In the genomic region with DNA sequence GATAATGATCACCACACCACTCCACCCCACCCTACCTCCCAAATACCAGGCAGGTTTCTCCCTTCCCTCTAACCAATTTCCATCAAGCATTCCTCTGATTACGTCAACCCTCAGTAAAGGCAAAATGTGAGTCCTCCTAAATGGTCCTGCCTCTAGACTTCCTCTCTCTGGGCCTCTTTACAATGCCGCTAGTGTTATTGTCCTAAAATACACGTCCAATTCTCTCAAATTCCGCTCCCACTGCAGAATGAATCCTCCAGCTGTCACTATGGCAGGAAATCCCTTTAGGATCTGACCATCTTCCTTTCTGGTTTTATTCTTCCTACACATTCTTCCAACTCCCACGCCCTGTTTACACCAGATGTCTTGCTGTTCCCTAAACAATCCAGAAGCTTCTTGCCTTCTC, we compare ENCODE assay signal across 2 cellular contexts.
TF ChIP-seq lines count a peak whose summit lies in the region.

No MANE protein-coding gene starts in this region.

TF ChIP-seq in HepG2, 621 proteins besides CTCF, POLR2A, EP300 and RAD21:
- no peak for TF ChIP-seq TCF7 (IDR thresholded peaks at IDR 0.05; ENCODE audit: low read depth)
- TF ChIP-seq RORA (CRISPR knock-in tag; IDR thresholded peaks at IDR 0.05) = no peak

TF ChIP-seq in GM12878, 131 proteins besides CTCF, POLR2A, EP300 and RAD21:
- TF ChIP-seq, protein P1, sequence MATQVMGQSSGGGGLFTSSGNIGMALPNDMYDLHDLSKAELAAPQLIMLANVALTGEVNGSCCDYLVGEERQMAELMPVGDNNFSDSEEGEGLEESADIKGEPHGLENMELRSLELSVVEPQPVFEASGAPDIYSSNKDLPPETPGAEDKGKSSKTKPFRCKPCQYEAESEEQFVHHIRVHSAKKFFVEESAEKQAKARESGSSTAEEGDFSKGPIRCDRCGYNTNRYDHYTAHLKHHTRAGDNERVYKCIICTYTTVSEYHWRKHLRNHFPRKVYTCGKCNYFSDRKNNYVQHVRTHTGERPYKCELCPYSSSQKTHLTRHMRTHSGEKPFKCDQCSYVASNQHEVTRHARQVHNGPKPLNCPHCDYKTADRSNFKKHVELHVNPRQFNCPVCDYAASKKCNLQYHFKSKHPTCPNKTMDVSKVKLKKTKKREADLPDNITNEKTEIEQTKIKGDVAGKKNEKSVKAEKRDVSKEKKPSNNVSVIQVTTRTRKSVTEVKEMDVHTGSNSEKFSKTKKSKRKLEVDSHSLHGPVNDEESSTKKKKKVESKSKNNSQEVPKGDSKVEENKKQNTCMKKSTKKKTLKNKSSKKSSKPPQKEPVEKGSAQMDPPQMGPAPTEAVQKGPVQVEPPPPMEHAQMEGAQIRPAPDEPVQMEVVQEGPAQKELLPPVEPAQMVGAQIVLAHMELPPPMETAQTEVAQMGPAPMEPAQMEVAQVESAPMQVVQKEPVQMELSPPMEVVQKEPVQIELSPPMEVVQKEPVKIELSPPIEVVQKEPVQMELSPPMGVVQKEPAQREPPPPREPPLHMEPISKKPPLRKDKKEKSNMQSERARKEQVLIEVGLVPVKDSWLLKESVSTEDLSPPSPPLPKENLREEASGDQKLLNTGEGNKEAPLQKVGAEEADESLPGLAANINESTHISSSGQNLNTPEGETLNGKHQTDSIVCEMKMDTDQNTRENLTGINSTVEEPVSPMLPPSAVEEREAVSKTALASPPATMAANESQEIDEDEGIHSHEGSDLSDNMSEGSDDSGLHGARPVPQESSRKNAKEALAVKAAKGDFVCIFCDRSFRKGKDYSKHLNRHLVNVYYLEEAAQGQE (IDR thresholded peaks at IDR 0.05; ENCODE audit: low read depth, low read length) = no peak
- TF ChIP-seq HDAC2 (IDR thresholded peaks at IDR 0.05) (no peak), ZNF24 (IDR thresholded peaks at IDR 0.05) (no peak), SMARCA5 (IDR thresholded peaks at IDR 0.05) (no peak), SREBF2 (IDR thresholded peaks at IDR 0.05; ENCODE audit: low read length) (no peak), ZSCAN29 (IDR thresholded peaks at IDR 0.05) (no peak), MTA3 (IDR thresholded peaks at IDR 0.05; ENCODE audit: borderline replicate concordance, low read length) (no peak), SMC3 (IDR thresholded peaks at IDR 0.05; ENCODE audit: borderline replicate concordance, low read length) (no peak), TARDBP (IDR thresholded peaks at IDR 0.05; ENCODE audit: borderline replicate concordance) (no peak), GABPA (IDR thresholded peaks at IDR 0.05; ENCODE audit: low read depth) (no peak), MXI1 (IDR thresholded peaks at IDR 0.05; ENCODE audit: low read depth, low read length) (no peak), BRCA1 (IDR thresholded peaks at IDR 0.05; ENCODE audit: low read depth, low read length) (no peak), RFX5 (IDR thresholded peaks at IDR 0.05; ENCODE audit: low read depth, low read length) (no peak), SUZ12 (IDR thresholded peaks at IDR 0.05; ENCODE audit: unreplicated experiment) (no peak)
- TF ChIP-seq, protein P2, sequence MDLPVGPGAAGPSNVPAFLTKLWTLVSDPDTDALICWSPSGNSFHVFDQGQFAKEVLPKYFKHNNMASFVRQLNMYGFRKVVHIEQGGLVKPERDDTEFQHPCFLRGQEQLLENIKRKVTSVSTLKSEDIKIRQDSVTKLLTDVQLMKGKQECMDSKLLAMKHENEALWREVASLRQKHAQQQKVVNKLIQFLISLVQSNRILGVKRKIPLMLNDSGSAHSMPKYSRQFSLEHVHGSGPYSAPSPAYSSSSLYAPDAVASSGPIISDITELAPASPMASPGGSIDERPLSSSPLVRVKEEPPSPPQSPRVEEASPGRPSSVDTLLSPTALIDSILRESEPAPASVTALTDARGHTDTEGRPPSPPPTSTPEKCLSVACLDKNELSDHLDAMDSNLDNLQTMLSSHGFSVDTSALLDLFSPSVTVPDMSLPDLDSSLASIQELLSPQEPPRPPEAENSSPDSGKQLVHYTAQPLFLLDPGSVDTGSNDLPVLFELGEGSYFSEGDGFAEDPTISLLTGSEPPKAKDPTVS (IDR thresholded peaks at IDR 0.05; ENCODE audit: low read depth, low read length) = no peak
- TF ChIP-seq, protein P3, sequence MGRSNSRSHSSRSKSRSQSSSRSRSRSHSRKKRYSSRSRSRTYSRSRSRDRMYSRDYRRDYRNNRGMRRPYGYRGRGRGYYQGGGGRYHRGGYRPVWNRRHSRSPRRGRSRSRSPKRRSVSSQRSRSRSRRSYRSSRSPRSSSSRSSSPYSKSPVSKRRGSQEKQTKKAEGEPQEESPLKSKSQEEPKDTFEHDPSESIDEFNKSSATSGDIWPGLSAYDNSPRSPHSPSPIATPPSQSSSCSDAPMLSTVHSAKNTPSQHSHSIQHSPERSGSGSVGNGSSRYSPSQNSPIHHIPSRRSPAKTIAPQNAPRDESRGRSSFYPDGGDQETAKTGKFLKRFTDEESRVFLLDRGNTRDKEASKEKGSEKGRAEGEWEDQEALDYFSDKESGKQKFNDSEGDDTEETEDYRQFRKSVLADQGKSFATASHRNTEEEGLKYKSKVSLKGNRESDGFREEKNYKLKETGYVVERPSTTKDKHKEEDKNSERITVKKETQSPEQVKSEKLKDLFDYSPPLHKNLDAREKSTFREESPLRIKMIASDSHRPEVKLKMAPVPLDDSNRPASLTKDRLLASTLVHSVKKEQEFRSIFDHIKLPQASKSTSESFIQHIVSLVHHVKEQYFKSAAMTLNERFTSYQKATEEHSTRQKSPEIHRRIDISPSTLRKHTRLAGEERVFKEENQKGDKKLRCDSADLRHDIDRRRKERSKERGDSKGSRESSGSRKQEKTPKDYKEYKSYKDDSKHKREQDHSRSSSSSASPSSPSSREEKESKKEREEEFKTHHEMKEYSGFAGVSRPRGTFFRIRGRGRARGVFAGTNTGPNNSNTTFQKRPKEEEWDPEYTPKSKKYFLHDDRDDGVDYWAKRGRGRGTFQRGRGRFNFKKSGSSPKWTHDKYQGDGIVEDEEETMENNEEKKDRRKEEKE (IDR thresholded peaks at IDR 0.05) = no peak
- TF ChIP-seq, protein P4, sequence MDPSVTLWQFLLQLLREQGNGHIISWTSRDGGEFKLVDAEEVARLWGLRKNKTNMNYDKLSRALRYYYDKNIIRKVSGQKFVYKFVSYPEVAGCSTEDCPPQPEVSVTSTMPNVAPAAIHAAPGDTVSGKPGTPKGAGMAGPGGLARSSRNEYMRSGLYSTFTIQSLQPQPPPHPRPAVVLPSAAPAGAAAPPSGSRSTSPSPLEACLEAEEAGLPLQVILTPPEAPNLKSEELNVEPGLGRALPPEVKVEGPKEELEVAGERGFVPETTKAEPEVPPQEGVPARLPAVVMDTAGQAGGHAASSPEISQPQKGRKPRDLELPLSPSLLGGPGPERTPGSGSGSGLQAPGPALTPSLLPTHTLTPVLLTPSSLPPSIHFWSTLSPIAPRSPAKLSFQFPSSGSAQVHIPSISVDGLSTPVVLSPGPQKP (IDR thresholded peaks at IDR 0.05; ENCODE audit: low read depth, low read length) = no peak
- TF ChIP-seq, protein P5, sequence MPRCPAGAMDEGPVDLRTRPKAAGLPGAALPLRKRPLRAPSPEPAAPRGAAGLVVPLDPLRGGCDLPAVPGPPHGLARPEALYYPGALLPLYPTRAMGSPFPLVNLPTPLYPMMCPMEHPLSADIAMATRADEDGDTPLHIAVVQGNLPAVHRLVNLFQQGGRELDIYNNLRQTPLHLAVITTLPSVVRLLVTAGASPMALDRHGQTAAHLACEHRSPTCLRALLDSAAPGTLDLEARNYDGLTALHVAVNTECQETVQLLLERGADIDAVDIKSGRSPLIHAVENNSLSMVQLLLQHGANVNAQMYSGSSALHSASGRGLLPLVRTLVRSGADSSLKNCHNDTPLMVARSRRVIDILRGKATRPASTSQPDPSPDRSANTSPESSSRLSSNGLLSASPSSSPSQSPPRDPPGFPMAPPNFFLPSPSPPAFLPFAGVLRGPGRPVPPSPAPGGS (IDR thresholded peaks at IDR 0.05; ENCODE audit: borderline replicate concordance, insufficient read depth, low read depth, low read length, poor library complexity, severe bottlenecking) = no peak
- TF ChIP-seq, protein P6, sequence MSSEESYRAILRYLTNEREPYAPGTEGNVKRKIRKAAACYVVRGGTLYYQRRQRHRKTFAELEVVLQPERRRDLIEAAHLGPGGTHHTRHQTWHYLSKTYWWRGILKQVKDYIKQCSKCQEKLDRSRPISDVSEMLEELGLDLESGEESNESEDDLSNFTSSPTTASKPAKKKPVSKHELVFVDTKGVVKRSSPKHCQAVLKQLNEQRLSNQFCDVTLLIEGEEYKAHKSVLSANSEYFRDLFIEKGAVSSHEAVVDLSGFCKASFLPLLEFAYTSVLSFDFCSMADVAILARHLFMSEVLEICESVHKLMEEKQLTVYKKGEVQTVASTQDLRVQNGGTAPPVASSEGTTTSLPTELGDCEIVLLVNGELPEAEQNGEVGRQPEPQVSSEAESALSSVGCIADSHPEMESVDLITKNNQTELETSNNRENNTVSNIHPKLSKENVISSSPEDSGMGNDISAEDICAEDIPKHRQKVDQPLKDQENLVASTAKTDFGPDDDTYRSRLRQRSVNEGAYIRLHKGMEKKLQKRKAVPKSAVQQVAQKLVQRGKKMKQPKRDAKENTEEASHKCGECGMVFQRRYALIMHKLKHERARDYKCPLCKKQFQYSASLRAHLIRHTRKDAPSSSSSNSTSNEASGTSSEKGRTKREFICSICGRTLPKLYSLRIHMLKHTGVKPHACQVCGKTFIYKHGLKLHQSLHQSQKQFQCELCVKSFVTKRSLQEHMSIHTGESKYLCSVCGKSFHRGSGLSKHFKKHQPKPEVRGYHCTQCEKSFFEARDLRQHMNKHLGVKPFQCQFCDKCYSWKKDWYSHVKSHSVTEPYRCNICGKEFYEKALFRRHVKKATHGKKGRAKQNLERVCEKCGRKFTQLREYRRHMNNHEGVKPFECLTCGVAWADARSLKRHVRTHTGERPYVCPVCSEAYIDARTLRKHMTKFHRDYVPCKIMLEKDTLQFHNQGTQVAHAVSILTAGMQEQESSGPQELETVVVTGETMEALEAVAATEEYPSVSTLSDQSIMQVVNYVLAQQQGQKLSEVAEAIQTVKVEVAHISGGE (CRISPR knock-in tag; IDR thresholded peaks at IDR 0.05) = no peak
TF ChIP-seq in GM12878: peak in this region for 0.
